ENCODE assay signal across 11 cellular contexts in genomic region chr19:6276447-6276846, GRCh38. TPM values are rescaled to one million over a fixed set of nuclear protein-coding genes. Genes with fewer than 3 reads are reported as not detected.
A peak's percentile ranks its signal among the peaks of the same experiment; 100 is the strongest.
DNase-seq lines count a peak whose midpoint lies in the region; ATAC-seq, FAIRE-seq and TF ChIP-seq lines count a peak whose summit lies in the region.
"Had no signal": no experiment of that assay in that cellular context is flagged by ENCODE, and none has a peak within 500 bp of the region (broad histone marks: within the 10 kb centered on the region; RNA-seq: fewer than 3 reads in every experiment).

No MANE protein-coding gene starts in this region.

- ATAC-seq in K562: peak; percentile 56
- ATAC-seq in lower lobe of right lung: no peak
- ATAC-seq in GM21515 (IDR thresholded peaks at IDR 0.05; ENCODE audit: unreplicated experiment): no peak

- H3K27ac Mint-ChIP-seq in activated CD4-positive, alpha-beta T cell treated with anti-CD3 and anti-CD28 coated beads, Interleukin-2, amount 10 ng/mL, durations not matched to agents 24 days and 14 days: peak overlapping the region; percentile 56
- H3K27ac Mint-ChIP-seq: stimulated activated naive CD8-positive, alpha-beta T cell treated with anti-CD3 and anti-CD28 coated beads, Interleukin-15, Interleukin-2, amounts not matched to agents 100 ng/mL and 50 ng/mL, for 24 hours had no signal

- 2% methylated on average over 12 of the region's 12 CpGs for WGBS in K562 (ENCODE audit: insufficient coverage, low coverage, missing lambda C conversion rate)
- 51 to 67% methylated on average over 5 to 12 of the region's 12 CpGs for WGBS in transverse colon (ENCODE audit: low coverage in 1 of 2), 2 donors

- intact Hi-C loops in activated CD4-positive, alpha-beta T cell treated with anti-CD3 and anti-CD28 coated beads, Interleukin-2, amount 10 ng/mL, durations not matched to agents 24 days and 14 days (cut with micrococcal nuclease): no loop called here
- intact Hi-C loops in K562 (cut with micrococcal nuclease) (no loop called here), lower lobe of right lung (cut with DNase I) (no loop called here), transverse colon (cut with DNase I; ENCODE audit: low total_unique reads) (no loop called here)

- peaks cover 80% of the 10 kb centered on the region for H3K79me2 ChIP-seq in K562 (ENCODE audit: control insufficient read depth, insufficient read depth, low read length)

- H4K20me1 ChIP-seq in K562 (replicated peaks; ENCODE audit: control insufficient read depth, insufficient read depth, low read length): peaks cover 28% of the 10 kb centered on the region; the same call in 1 of the 2 replicates

- H3K4me3 ChIP-seq in K562 (peak overlapping the region; percentile 21; the same call in 1 of the 2 replicates), lower lobe of right lung (peak overlapping the region; percentile 6), transverse colon (no peak overlapping the region)

- no peaks in the 10 kb centered on the region for H3K9me3 Mint-ChIP-seq in activated CD4-positive, alpha-beta T cell treated with anti-CD3 and anti-CD28 coated beads, Interleukin-2, amount 10 ng/mL, durations not matched to agents 24 days and 14 days
- H3K9me3 Mint-ChIP-seq: activated naive CD4-positive, alpha-beta T cell treated with anti-CD3 and anti-CD28 coated beads, Interleukin-2, amount 50 U/mL, for 24 hours; stimulated activated naive CD8-positive, alpha-beta T cell treated with anti-CD3 and anti-CD28 coated beads, Interleukin-15, Interleukin-2, amounts not matched to agents 100 ng/mL and 50 ng/mL, for 24 hours had no signal

- TF ChIP-seq EP300 in K562 (IDR thresholded peaks at IDR 0.05; ENCODE audit: low read length) (peak; percentile 64), transverse colon (IDR thresholded peaks at IDR 0.05; ENCODE audit: low read depth) (no peak)

- H3K27me3 ChIP-seq in K562 (ENCODE audit: control insufficient read depth in 2 of 2, insufficient read depth in 2 of 2, low read length in 2 of 2) (no peaks in the 10 kb centered on the region), lower lobe of right lung (ENCODE audit: low read depth) (no peaks in the 10 kb centered on the region), transverse colon (no peaks in the 10 kb centered on the region)

- peaks cover 12% of the 10 kb centered on the region for H3K36me3 Mint-ChIP-seq in activated CD4-positive, alpha-beta T cell treated with anti-CD3 and anti-CD28 coated beads, Interleukin-2, amount 10 ng/mL, durations not matched to agents 24 days and 14 days (ENCODE audit: low read depth)

- DNase-seq in activated CD4-positive, alpha-beta T cell treated with anti-CD3 and anti-CD28 coated beads, Interleukin-2, amount 10 ng/mL, durations not matched to agents 24 days and 14 days: no peak
- no peak for DNase-seq in activated CD4-positive, alpha-beta T cell treated with anti-CD3 and anti-CD28 coated beads for 48 hours
- DNase-seq in K562 (ENCODE audit: extremely low read depth in 1 of 4, low spot score in 3 of 4) (peak; percentile 75 to 94 (median 78)), lower lobe of right lung (no peak), transverse colon (peak; percentile 56), NCI-H1417 (lab: John Stamatoyannopoulos, UW) (no peak)
- no peak for DNase-seq in stimulated activated naive CD4-positive, alpha-beta T cell (lab: John Stamatoyannopoulos, UW)
- DNase-seq: AML-193 had no signal

- no peaks in the 10 kb centered on the region for H3K9me3 ChIP-seq in K562 (replicated peaks; ENCODE audit: control insufficient read depth, insufficient read depth, low read depth, low read length)
- no peaks in the 10 kb centered on the region for H3K9me3 ChIP-seq in lower lobe of right lung
- H3K9me3 ChIP-seq in transverse colon: no peaks in the 10 kb centered on the region

- BruUV-seq in K562 (replicated peaks; lab: Mats Ljungman, UMichigan): TSS peak; percentile 32

- CTCF ChIA-PET in K562 (lab: Yijun Ruan, JAX; ENCODE audit: low intra/inter-chr PET ratio): interaction anchor here (0.7 kb wide), 1 partner anchor 150 kb away, joined by 3 read pairs; no protein-coding TSS in a partner anchor

- TF ChIP-seq CTCF in K562 (IDR thresholded peaks at IDR 0.05 in 2 of 3, conservative IDR thresholded peaks at IDR 0.05 in 1 of 3; ENCODE audit: insufficient read depth in 2 of 3, low read depth in 1 of 3, low read length in 3 of 3) (no peak), lower lobe of right lung (IDR thresholded peaks at IDR 0.05) (no peak), transverse colon (IDR thresholded peaks at IDR 0.05) (no peak)

- POLR2A ChIA-PET in K562 (lab: Yijun Ruan, JAX): interaction anchor here (0.6 to 1.1 kb wide), 7 partner anchors 9 to 448 kb away, joined by 3 to 5 read pairs (median 3); partner anchors contain the start of gene ALKBH7

- no peak overlapping the region for H2AFZ ChIP-seq in K562 (ENCODE audit: low read depth, low read length)

- peak overlapping the region; percentile 66 for H3K27ac ChIP-seq in K562 (ENCODE audit: extremely low read depth, low read depth, low read length)
- H3K27ac ChIP-seq in lower lobe of right lung: peak overlapping the region; percentile 89
- H3K27ac ChIP-seq in transverse colon: peak overlapping the region; percentile 46 to 88 (median 87)

- H3K4me3 Mint-ChIP-seq in activated CD4-positive, alpha-beta T cell treated with anti-CD3 and anti-CD28 coated beads, Interleukin-2, amount 10 ng/mL, durations not matched to agents 24 days and 14 days: no peak overlapping the region

- no peaks in the 10 kb centered on the region for H3K27me3 Mint-ChIP-seq in activated CD4-positive, alpha-beta T cell treated with anti-CD3 and anti-CD28 coated beads, Interleukin-2, amount 10 ng/mL, durations not matched to agents 24 days and 14 days
- H3K27me3 Mint-ChIP-seq: activated naive CD4-positive, alpha-beta T cell treated with anti-CD3 and anti-CD28 coated beads, Interleukin-2, amount 50 U/mL, for 24 hours; stimulated activated naive CD8-positive, alpha-beta T cell treated with anti-CD3 and anti-CD28 coated beads, Interleukin-15, Interleukin-2, amounts not matched to agents 100 ng/mL and 50 ng/mL, for 24 hours had no signal

- TF ChIP-seq POLR2A in K562 (conservative IDR thresholded peaks at IDR 0.05) (no peak), transverse colon (IDR thresholded peaks at IDR 0.05) (no peak)

- peak; percentile 90 for FAIRE-seq in K562 (lab: Jason Lieb, UNC)

- H3K9me1 ChIP-seq in K562 (ENCODE audit: control insufficient read depth, insufficient read depth, low read length): peaks cover 2% of the 10 kb centered on the region

- in situ Hi-C loops in K562 (cut with MboI) (no loop called here), transverse colon (cut with MboI; ENCODE audit: low pct_ligation_motif_present in 1 of 4, low pct_unique_long_range_greater_than_20kb in 1 of 4, low sequenced_read_pairs in 3 of 4) (loop anchor here in 1 of 4 donors (25.0 kb wide), 1 partner anchor 89 kb away; no protein-coding TSS in a partner anchor)

- peaks cover 71 to 74% of the 10 kb centered on the region in 2 experiments for H3K4me1 ChIP-seq in K562 (replicated peaks in 1 of 2; ENCODE audit: control insufficient read depth in 2 of 2, insufficient read depth in 2 of 2, low read length in 2 of 2)
- peaks cover 76% of the 10 kb centered on the region for H3K4me1 ChIP-seq in lower lobe of right lung
- peaks cover 55 to 78% (median 66%) of the 10 kb centered on the region in 4 donors for H3K4me1 ChIP-seq in transverse colon

- H3K4me1 Mint-ChIP-seq in activated CD4-positive, alpha-beta T cell treated with anti-CD3 and anti-CD28 coated beads, Interleukin-2, amount 10 ng/mL, durations not matched to agents 24 days and 14 days: peaks cover 28% of the 10 kb centered on the region

- H3K4me2 ChIP-seq in K562 (ENCODE audit: insufficient read depth, low read length): peak overlapping the region; percentile 86

- H3K36me3 ChIP-seq in K562 (ENCODE audit: control insufficient read depth, insufficient read depth, low read length) (peaks cover 29% of the 10 kb centered on the region; the same call in 2 of the 3 replicates), lower lobe of right lung (peaks cover 6% of the 10 kb centered on the region), transverse colon (no peaks in the 10 kb centered on the region)

- peak overlapping the region; percentile 42 to 81 for H3K9ac ChIP-seq in K562 (ENCODE audit: insufficient read depth in 1 of 2, low read depth in 2 of 2, low read length in 2 of 2)

- no peak; a peak in 1 of 4 replicates for TF ChIP-seq RAD21 in K562 (CRISPR knock-in tag; conservative IDR thresholded peaks at IDR 0.05 in 1 of 2, IDR thresholded peaks at IDR 0.05 in 1 of 2)

RNA-seq across cellular contexts. Expression of gene MLLT1, which starts 3.3 kb away (rescaled TPM):
- 67.5 and 74.3 TPM in 2 replicates for total RNA-seq in activated CD4-positive, alpha-beta T cell treated with anti-CD3 and anti-CD28 coated beads, Interleukin-2, amount 10 ng/mL, durations not matched to agents 24 days and 14 days
- total RNA-seq in K562 (2011; cell fraction: chromatin; rRNA removed; ENCODE audit: low replicate concordance): 19.8 and 49.9 TPM in 2 replicates
- total RNA-seq in K562 (2011; cell fraction: nucleolus; rRNA removed): 31.4 and 31.6 TPM in 2 replicates
- 16.6 and 20.8 TPM in 2 replicates for total RNA-seq in K562 (2011; cell fraction: nucleoplasm; rRNA removed)
- 15.4 and 20.0 TPM in 2 replicates for total RNA-seq in K562 (2014; rRNA removed)
- total RNA-seq in K562 (2014; rRNA removed; fragmentation: Illumina TruSeq; extraction: Trizol): 4.2 and 5.0 TPM in 2 replicates
- total RNA-seq in K562 (2015; rRNA removed; fragmentation: Illumina TruSeq; extraction: Trizol): 16.1 and 16.7 TPM in 2 replicates
- total RNA-seq in K562 (2021): 63.5 and 67.6 TPM in 2 replicates
- polyA plus RNA-seq in K562 (2011; rRNA removed): 9.4 and 16.8 TPM in 2 replicates
- 12.6 and 29.0 TPM in 2 replicates for polyA plus RNA-seq in K562 (2011; cell fraction: cytosol; rRNA removed)
- 37.6 and 84.7 TPM in 2 replicates for polyA plus RNA-seq in K562 (2011; cell fraction: nucleus; rRNA removed)
- polyA plus RNA-seq in K562 (2012): 36.7 and 56.3 TPM in 2 replicates
- 20.0 and 33.6 TPM in 2 replicates for polyA plus RNA-seq in K562 (2014; fragmentation: Illumina TruSeq; extraction: Trizol)
- polyA plus RNA-seq in K562 (2014; fragmentation: Nextera tagmentation; extraction: Ambion mirVana): under 1 TPM; 0.23 to 0.35 TPM
- 25.1 and 31.8 TPM in 2 replicates for polyA plus RNA-seq in K562 (2014; rRNA removed)
- polyA minus RNA-seq in K562 (2011; rRNA and poly(A)+ RNA removed): 4.5 and 7.6 TPM in 2 replicates
- polyA minus RNA-seq in K562 (2011; cell fraction: cytosol; rRNA and poly(A)+ RNA removed): 38.5 and 38.8 TPM in 2 replicates
- polyA minus RNA-seq in K562 (2011; cell fraction: nucleus; rRNA and poly(A)+ RNA removed): 9.6 and 11.2 TPM in 2 replicates
- 61.9 TPM for total RNA-seq in lower lobe of right lung
- 10 to 100 TPM; 12.3 to 34.6 (median 19.7) TPM for total RNA-seq in transverse colon

RNA-seq across cellular contexts. Expression of gene ACER1, which starts 57.0 kb away (rescaled TPM):
- 0.28 TPM in 1 of 2 replicates, not detected in the other for total RNA-seq in activated CD4-positive, alpha-beta T cell treated with anti-CD3 and anti-CD28 coated beads, Interleukin-2, amount 10 ng/mL, durations not matched to agents 24 days and 14 days
- not detected in 2 replicates for total RNA-seq in K562 (2011; cell fraction: chromatin; rRNA removed; ENCODE audit: low replicate concordance)
- not detected in 2 replicates for total RNA-seq in K562 (2011; cell fraction: nucleolus; rRNA removed)
- not detected in 2 replicates for total RNA-seq in K562 (2011; cell fraction: nucleoplasm; rRNA removed)
- not detected in 2 replicates for total RNA-seq in K562 (2014; rRNA removed)
- total RNA-seq in K562 (2014; rRNA removed; fragmentation: Illumina TruSeq; extraction: Trizol): not detected in 2 replicates
- not detected in 2 replicates for total RNA-seq in K562 (2015; rRNA removed; fragmentation: Illumina TruSeq; extraction: Trizol)
- not detected in 2 replicates for total RNA-seq in K562 (2021)
- not detected in 2 replicates for polyA plus RNA-seq in K562 (2011; rRNA removed)
- polyA plus RNA-seq in K562 (2011; cell fraction: cytosol; rRNA removed): not detected in 2 replicates
- polyA plus RNA-seq in K562 (2011; cell fraction: nucleus; rRNA removed): not detected in 2 replicates
- polyA plus RNA-seq in K562 (2012): not detected in 2 replicates
- not detected in 2 replicates for polyA plus RNA-seq in K562 (2014; fragmentation: Illumina TruSeq; extraction: Trizol)
- not detected for polyA plus RNA-seq in K562 (2014; fragmentation: Nextera tagmentation; extraction: Ambion mirVana)
- not detected in 2 replicates for polyA plus RNA-seq in K562 (2014; rRNA removed)
- polyA minus RNA-seq in K562 (2011; rRNA and poly(A)+ RNA removed): not detected in 2 replicates
- polyA minus RNA-seq in K562 (2011; cell fraction: cytosol; rRNA and poly(A)+ RNA removed): not detected in 2 replicates
- polyA minus RNA-seq in K562 (2011; cell fraction: nucleus; rRNA and poly(A)+ RNA removed): not detected in 2 replicates
- total RNA-seq in lower lobe of right lung: not detected
- 1 to 10 TPM in 1 of 4 donors, not detected in 3; 9.2 TPM for total RNA-seq in transverse colon

Comparison
In these comparisons a context has a peak if more than half of its experiments do, and no peak if none do; other contexts are left out.
1. DNase-seq: peak in K562 (4 of 4) and transverse colon (single experiment); none in activated CD4-positive, alpha-beta T cell treated with anti-CD3 and anti-CD28 coated beads, Interleukin-2, amount 10 ng/mL, durations not matched to agents 24 days and 14 days (single experiment), activated CD4-positive, alpha-beta T cell treated with anti-CD3 and anti-CD28 coated beads for 48 hours (single experiment), lower lobe of right lung (single experiment), NCI-H1417 (0 of 3) and stimulated activated naive CD4-positive, alpha-beta T cell (0 of 6).
2. H3K4me3 ChIP-seq: peak in K562 (single experiment) and lower lobe of right lung (single experiment); none in transverse colon (0 of 4).
3. Peak in every context shown above with its lines, with median percentiles within 50 percentile points of each other: H3K27ac ChIP-seq.